In genomic region chr4:169254546-169254983, GRCh38 we compare ENCODE assay signal across 1 cellular context.
TF ChIP-seq lines count a peak whose summit lies in the region.

No MANE protein-coding gene starts in this region.

TF ChIP-seq in SK-N-SH, 30 proteins besides CTCF, POLR2A, EP300 and RAD21 (continued from another document):
- TF ChIP-seq USF2 (IDR thresholded peaks at IDR 0.05; ENCODE audit: borderline replicate concordance, low read depth, low read length): no peak
- TF ChIP-seq MXI1 (IDR thresholded peaks at IDR 0.05; ENCODE audit: low read depth, low read length): no peak
- TF ChIP-seq YY1 (IDR thresholded peaks at IDR 0.05; ENCODE audit: low read depth): no peak
- TF ChIP-seq JUND (IDR thresholded peaks at IDR 0.05): peak; percentile 71
- TF ChIP-seq FOSL2 (IDR thresholded peaks at IDR 0.05; ENCODE audit: borderline replicate concordance, low read depth): peak; percentile 35; the same call in 1 of the 2 replicates
TF ChIP-seq in SK-N-SH: peak in this region for 7.
